In the genomic region with DNA sequence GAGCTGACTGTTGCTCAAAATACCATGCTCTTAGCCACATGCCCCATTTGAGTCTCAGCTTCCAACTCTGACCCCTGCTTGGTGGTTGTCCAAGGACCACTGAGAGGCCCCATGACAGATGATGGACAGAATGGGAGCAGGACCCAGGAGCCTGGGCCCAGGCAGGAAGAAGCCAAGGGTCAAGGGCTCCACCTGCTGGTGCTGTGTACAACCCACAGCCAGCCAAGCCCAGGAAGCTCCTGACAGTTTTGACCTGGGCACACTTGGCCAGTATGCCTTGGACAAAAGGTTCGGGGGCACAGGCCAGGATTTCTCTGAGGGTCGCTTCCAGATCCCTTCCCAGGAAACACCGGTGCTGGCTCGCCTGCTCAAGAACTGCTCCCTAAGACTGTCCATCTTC, we compare ENCODE assay signal across 8 cellular contexts. TPM values are rescaled to one million over a fixed set of nuclear protein-coding genes. Genes with fewer than 3 reads are reported as not detected.
DNase-seq lines count a peak whose midpoint lies in the region; ATAC-seq, FAIRE-seq and TF ChIP-seq lines count a peak whose summit lies in the region.
"Not testable (repeated sequence)": the region's sequence is repeated elsewhere in the genome, so short reads cannot be mapped to it uniquely, and the experiment has no call there.

No MANE protein-coding gene starts in this region.

- H3K27ac Mint-ChIP-seq in activated naive CD4-positive, alpha-beta T cell treated with anti-CD3 and anti-CD28 coated beads, Interleukin-2, amount 50 U/mL, for 72 hours, result not testable (repeated sequence)

- ATAC-seq in HG03280 (IDR thresholded peaks at IDR 0.05; ENCODE audit: unreplicated experiment), result peak; percentile 34
- peak; percentile 83 to 84 for ATAC-seq in activated naive CD4-positive, alpha-beta T cell treated with anti-CD3 and anti-CD28 coated beads, Interleukin-2, amount 50 U/mL, for 72 hours

- H3K4me3 ChIP-seq in fibroblast of mammary gland (ENCODE audit: control insufficient read depth, low read depth, low read length), result not testable (repeated sequence)

- in situ Hi-C loops in GM13976 (cut with MboI; ENCODE audit: low sequenced_read_pairs, unreplicated experiment), result not testable (repeated sequence)

- peak; percentile 63 for TF ChIP-seq CTCF in GM13976 (IDR thresholded peaks at IDR 0.05; ENCODE audit: borderline replicate concordance, control extremely low read depth, extremely low read depth, insufficient read depth, missing control alignments)
- TF ChIP-seq CTCF in fibroblast of mammary gland (conservative IDR thresholded peaks at IDR 0.05; ENCODE audit: control insufficient read depth, insufficient read depth, low read depth, low read length), result peak; percentile 32

- not testable (repeated sequence) for H3K36me3 Mint-ChIP-seq in activated naive CD4-positive, alpha-beta T cell treated with anti-CD3 and anti-CD28 coated beads, Interleukin-2, amount 50 U/mL, for 72 hours

- not testable (repeated sequence) for DNase-seq in GM13976 (ENCODE audit: low spot score); fibroblast of mammary gland (ENCODE audit: low read depth); urothelium cell line (ENCODE audit: low spot score)
- DNase-seq in activated CD4-positive, alpha-beta T cell treated with anti-CD3 and anti-CD28 coated beads for 48 hours, result peak; percentile 63
- peak; percentile 58 to 63 for DNase-seq in activated naive CD4-positive, alpha-beta T cell treated with anti-CD3 and anti-CD28 coated beads, Interleukin-2, amount 50 U/mL, for 72 hours (ENCODE audit: low spot score in 2 of 2)
- DNase-seq in mesenteric fat pad (ENCODE audit: low spot score), result peak; percentile 90
- DNase-seq in stimulated activated CD4-positive, alpha-beta T cell treated with anti-CD3 and anti-CD28 coated beads, Interleukin-1b, Interleukin-23, amount 100 ng/mL, for 4 hours (ENCODE audit: low read depth in 2 of 2), result peak; percentile 36 to 49

- H3K9me3 Mint-ChIP-seq in activated naive CD4-positive, alpha-beta T cell treated with anti-CD3 and anti-CD28 coated beads, Interleukin-2, amount 50 U/mL, for 72 hours, result not testable (repeated sequence)

- peak; percentile 13 for FAIRE-seq in urothelium cell line (lab: Jason Lieb, UNC)

RNA-seq across cellular contexts. Expression of a gene that starts 15.0 kb away (rescaled TPM):
- total RNA-seq in activated naive CD4-positive, alpha-beta T cell treated with anti-CD3 and anti-CD28 coated beads, Interleukin-2, amount 50 U/mL, for 72 hours, result 10 to 100 TPM; 12.7 to 13.7 TPM
- 5.9 TPM for total RNA-seq in mesenteric fat pad

RNA-seq across cellular contexts. Expression of a gene that starts 27.2 kb away (rescaled TPM):
- total RNA-seq in activated naive CD4-positive, alpha-beta T cell treated with anti-CD3 and anti-CD28 coated beads, Interleukin-2, amount 50 U/mL, for 72 hours, result 10 to 100 TPM in 1 of 2 donors, 1 to 10 TPM in 1; 9.4 to 13.7 TPM
- 8.9 TPM for total RNA-seq in mesenteric fat pad
